In genomic region chr3:15098503-15099363, GRCh38 we compare ENCODE assay signal across 8 cellular contexts. TPM values are rescaled to one million over a fixed set of nuclear protein-coding genes. Genes with fewer than 3 reads are reported as not detected.
DNase-seq lines count a peak whose midpoint lies in the region; ATAC-seq, FAIRE-seq and TF ChIP-seq lines count a peak whose summit lies in the region.

TSS of gene RBSN (minus strand) at chr3:15099148. CDS start at chr3:15096120, 3,028 bp downstream.

- no peaks in the 10 kb centered on the region for H3K9me3 ChIP-seq in hepatocyte (ENCODE audit: low read depth)
- H3K9me3 ChIP-seq in aorta (ENCODE audit: control insufficient read depth, low read length), result no peaks in the 10 kb centered on the region

- H3K9me2 ChIP-seq in hepatocyte (replicated peaks; ENCODE audit: insufficient read depth), result no peaks in the 10 kb centered on the region

- TF ChIP-seq CTCF in astrocyte of the spinal cord (IDR thresholded peaks at IDR 0.05; ENCODE audit: low read depth, low read length), result no peak
- no peak for TF ChIP-seq CTCF in hepatocyte (IDR thresholded peaks at IDR 0.05; ENCODE audit: poor library complexity)

- peak; percentile 91 for ATAC-seq in HG02970 (IDR thresholded peaks at IDR 0.05; ENCODE audit: low FRiP score, unreplicated experiment)
- ATAC-seq in aorta (ENCODE audit: low FRiP score), result peak; percentile 96

- intact Hi-C loops in aorta (cut with DNase I), result loop anchor here (5.0 to 10.0 kb wide), 2 partner anchors 109 to 454 kb away; partner anchors contain the start of gene CAPN7 (in 1 of the 2)

- peak within 1 kb of the TSS; percentile 87 for H3K4me2 ChIP-seq in hepatocyte

- peak; percentile 92 for FAIRE-seq in GM18507 (lab: Jason Lieb, UNC)

- 2% methylated on average over 65 of the region's 72 CpGs for WGBS in hepatocyte (ENCODE audit: low lambda C conversion rate, missing lambda C conversion rate)
- 0% methylated on average over 71 to 72 of the region's 72 CpGs for WGBS in aorta, 2 donors

- DNase-seq in GM18507 (ENCODE audit: extremely low spot score, insufficient read length, low read depth), result peak; percentile 88
- peak; percentile 96 for DNase-seq in NCI-H2029 (lab: John Stamatoyannopoulos, UW)
- DNase-seq in T-helper 9 cell, result peak; percentile 91
- peak; percentile 94 for DNase-seq in astrocyte of the spinal cord (ENCODE audit: low read depth, low spot score)
- peak; percentile 97 for DNase-seq in hepatocyte (ENCODE audit: low spot score)
- peak; percentile 82 for DNase-seq in renal cortical epithelial cell (ENCODE audit: low read depth)
- peak; percentile 98 to 99 for DNase-seq in aorta

- in situ Hi-C loops in astrocyte of the spinal cord (cut with HindIII; ENCODE audit: low sequenced_read_pairs), result no loop called here

- H3K27ac ChIP-seq in hepatocyte (peak within 1 kb of the TSS; percentile 89), aorta (ENCODE audit: low read depth in 1 of 2, low read length in 2 of 2) (peak within 1 kb of the TSS; percentile 14 to 94)

- H2AFZ ChIP-seq in hepatocyte, result peak within 1 kb of the TSS; percentile 89

- peaks cover 27% of the 10 kb centered on the region for H3K79me2 ChIP-seq in hepatocyte

- no peaks in the 10 kb centered on the region for H3K36me3 ChIP-seq in hepatocyte (replicated peaks; ENCODE audit: insufficient read depth, low read depth)
- peaks cover 0 to 4% of the 10 kb centered on the region in 2 donors for H3K36me3 ChIP-seq in aorta (ENCODE audit: control insufficient read depth in 1 of 2, insufficient read depth in 2 of 2, low read length in 1 of 2)

- peak within 1 kb of the TSS; percentile 99 for H3K4me3 ChIP-seq in astrocyte of the spinal cord (ENCODE audit: low read depth, low read length)
- peak within 1 kb of the TSS; percentile 80 for H3K4me3 ChIP-seq in hepatocyte
- H3K4me3 ChIP-seq in aorta (ENCODE audit: low read length in 2 of 2), result peak within 1 kb of the TSS; percentile 74 to 85

- H4K20me1 ChIP-seq in hepatocyte (ENCODE audit: insufficient read depth, poor library complexity, severe bottlenecking), result no peaks in the 10 kb centered on the region

- no peaks in the 10 kb centered on the region for H3K27me3 ChIP-seq in hepatocyte
- H3K27me3 ChIP-seq in aorta (ENCODE audit: control insufficient read depth in 1 of 2, insufficient read depth in 2 of 2, low read length in 1 of 2), result no peaks in the 10 kb centered on the region

- H3K4me1 ChIP-seq in hepatocyte (ENCODE audit: insufficient read depth), result no peaks in the 10 kb centered on the region
- H3K4me1 ChIP-seq in aorta (ENCODE audit: control insufficient read depth in 1 of 2, insufficient read depth in 2 of 2, low read length in 2 of 2), result peaks cover 0 to 6% of the 10 kb centered on the region in 2 donors

RNA-seq across cellular contexts. Expression of gene RBSN, which starts in this region (rescaled TPM):
- total RNA-seq in hepatocyte (19.1 and 19.4 TPM in 2 replicates), renal cortical epithelial cell (14.1 and 24.7 TPM in 2 replicates), aorta (10 to 100 TPM; 32.4 to 39.2 TPM)
- polyA plus RNA-seq in hepatocyte (19.7 and 21.2 TPM in 2 replicates), aorta (10 to 100 TPM; 12.9 to 13.8 TPM)

Comparison
In these comparisons a context has a peak if more than half of its experiments do, and no peak if none do; other contexts are left out.
1. Peak in every context shown above with its lines: DNase-seq, ATAC-seq, H3K4me3 ChIP-seq and H3K27ac ChIP-seq.